ENCODE assay signal across 8 cellular contexts in the genomic region with DNA sequence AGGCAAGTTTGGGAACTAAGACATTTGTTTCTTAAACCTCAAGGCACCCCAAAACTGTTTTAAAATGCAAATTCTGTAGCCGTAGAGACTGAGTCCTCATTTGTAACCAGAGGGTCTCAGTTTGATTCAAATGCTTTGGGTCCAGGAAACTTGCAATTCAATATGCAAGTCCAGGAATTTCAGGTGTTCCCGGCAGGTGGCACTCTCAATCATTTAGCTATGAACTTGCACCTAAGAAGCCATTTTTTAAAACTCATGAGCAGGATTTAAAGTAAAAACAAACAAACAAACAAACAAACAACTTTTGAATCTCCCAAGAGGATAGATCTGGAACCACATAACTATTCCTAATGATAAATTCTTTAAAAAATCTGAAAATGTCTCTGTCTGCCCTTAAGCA. TPM values are rescaled to one million over a fixed set of nuclear protein-coding genes. Genes with fewer than 3 reads are reported as not detected.
A peak's percentile ranks its signal among the peaks of the same experiment; 100 is the strongest.
DNase-seq lines count a peak whose midpoint lies in the region; ATAC-seq and TF ChIP-seq lines count a peak whose summit lies in the region.

No MANE protein-coding gene starts in this region.

- no peaks in the 10 kb centered on the region for H3K4me1 Mint-ChIP-seq in effector memory CD8-positive, alpha-beta T cell (ENCODE audit: low read depth in 2 of 2)

- H3K9me3 Mint-ChIP-seq in effector memory CD8-positive, alpha-beta T cell: no peaks in the 10 kb centered on the region

- no peak for TF ChIP-seq POLR2A in erythroblast (IDR thresholded peaks at IDR 0.05; ENCODE audit: low read length)

- peaks cover 40 to 47% of the 10 kb centered on the region in 2 donors for H3K27me3 Mint-ChIP-seq in effector memory CD8-positive, alpha-beta T cell

- no peak overlapping the region for H3K4me3 Mint-ChIP-seq in effector memory CD8-positive, alpha-beta T cell

- no peak overlapping the region for H3K27ac Mint-ChIP-seq in effector memory CD8-positive, alpha-beta T cell

- H3K36me3 Mint-ChIP-seq in effector memory CD8-positive, alpha-beta T cell (ENCODE audit: insufficient read depth): no peaks in the 10 kb centered on the region

- no peak for ATAC-seq in effector memory CD8-positive, alpha-beta T cell (replicated peaks)

- DNase-seq in stimulated activated CD4-positive, alpha-beta T cell treated with anti-CD3 and anti-CD28 coated beads, Interleukin-15, amount 100 ng/mL, for 24 hours: peak; percentile 18
- DNase-seq in stimulated activated CD4-positive, alpha-beta T cell treated with anti-CD3 and anti-CD28 coated beads, Interleukin-4, amount 100 ng/mL, for 4 hours: no peak
- peak; percentile 26 for DNase-seq in NCI-H460 (ENCODE audit: extremely low read depth, low read depth)
- peak; percentile 56 to 74 for DNase-seq in erythroblast (lab: John Stamatoyannopoulos, UW)
- no peak for DNase-seq in activated CD8-positive, alpha-beta memory T cell treated with anti-CD3 and anti-CD28 coated beads for 24 hours
- DNase-seq in NCI-H1436 treated with DMSO at 0.1 percent for 48 hours (lab: John Stamatoyannopoulos, UW): no peak
- DNase-seq in effector memory CD8-positive, alpha-beta T cell: no peak
- no peak for DNase-seq in GM19238 (ENCODE audit: insufficient read length, low spot score)

RNA-seq across cellular contexts. Expression of a gene that starts 8.7 kb away (rescaled TPM):
- total RNA-seq in NCI-H460 (2014; rRNA removed; shearing (Covaris generic)): 1.3 and 1.9 TPM in 2 replicates
- 1.7 and 4.5 TPM in 2 replicates for polyA plus RNA-seq in NCI-H460 (2014; cell fraction: nucleus; rRNA removed)

Comparison
In these comparisons a context has a peak if more than half of its experiments do, and no peak if none do; other contexts are left out.
1. DNase-seq: peak in stimulated activated CD4-positive, alpha-beta T cell treated with anti-CD3 and anti-CD28 coated beads, Interleukin-15, amount 100 ng/mL, for 24 hours (single experiment), NCI-H460 (single experiment) and erythroblast (2 of 2); none in stimulated activated CD4-positive, alpha-beta T cell treated with anti-CD3 and anti-CD28 coated beads, Interleukin-4, amount 100 ng/mL, for 4 hours (0 of 2), activated CD8-positive, alpha-beta memory T cell treated with anti-CD3 and anti-CD28 coated beads for 24 hours (single experiment), NCI-H1436 treated with DMSO at 0.1 percent for 48 hours (single experiment), effector memory CD8-positive, alpha-beta T cell (0 of 3) and GM19238 (single experiment).